36 cellular contexts compared by ENCODE assay signal in genomic region chr12:71230542-71230941, GRCh38.
A peak's percentile ranks its signal among the peaks of the same experiment; 100 is the strongest.
DNase-seq lines count a peak whose midpoint lies in the region; FAIRE-seq and TF ChIP-seq lines count a peak whose summit lies in the region.
"Had no signal": no experiment of that assay in that cellular context is flagged by ENCODE, and none has a peak within 500 bp of the region (broad histone marks: within the 10 kb centered on the region; RNA-seq: fewer than 3 reads in every experiment).

No MANE protein-coding gene starts in this region.

- H3K36me3 ChIP-seq in HEK293 (ENCODE audit: control insufficient read depth in 2 of 2, insufficient read depth in 1 of 2, low read length in 2 of 2) = no peaks in the 10 kb centered on the region
- H3K36me3 ChIP-seq in kidney (ENCODE audit: control insufficient read depth in 1 of 2, insufficient read depth in 2 of 2, low read length in 2 of 2) = no peaks in the 10 kb centered on the region
- H3K36me3 ChIP-seq in esophagus squamous epithelium = no peaks in the 10 kb centered on the region
- H3K36me3 ChIP-seq: BE2C; BLaER1; BLaER1 treated with 17β-estradiol and CSF1 and Interleukin-3, amounts not matched to agents 10 nM and 100 nM had no signal

- H3K4me3 Mint-ChIP-seq in activated T-cell treated with anti-CD3 and anti-CD28 coated beads, Interleukin-2, amount 50 U/mL, for 24 hours = no peak overlapping the region
- H3K4me3 Mint-ChIP-seq: B cell; CD14-positive monocyte; CD4-positive, alpha-beta memory T cell; CD4-positive, alpha-beta T cell; CD4-positive, CD25-positive, alpha-beta regulatory T cell; CD8-positive, alpha-beta memory T cell; CD8-positive, alpha-beta T cell had no signal

- H3K27ac Mint-ChIP-seq in activated T-cell treated with anti-CD3 and anti-CD28 coated beads, Interleukin-2, amount 50 U/mL, for 24 hours = no peak overlapping the region
- H3K27ac Mint-ChIP-seq: B cell; CD14-positive monocyte; CD4-positive, alpha-beta memory T cell; CD4-positive, alpha-beta T cell; CD4-positive, CD25-positive, alpha-beta regulatory T cell; CD8-positive, alpha-beta memory T cell; CD8-positive, alpha-beta T cell had no signal

- DNase-seq in frontal cortex (ENCODE audit: low spot score in 2 of 2) (no peak), kidney (no peak), esophagus squamous epithelium (lab: John Stamatoyannopoulos, UW) (no peak), GOT3 (lab: John Stamatoyannopoulos, UW) (no peak), HUDEP-2 (lab: John Stamatoyannopoulos, UW; ENCODE audit: unreplicated experiment in 76 of 76) (no peak)
- no peak for DNase-seq in activated T-cell treated with anti-CD3 and anti-CD28 coated beads, Interleukin-2, amount 50 U/mL, for 24 hours
- DNase-seq: 8988T; ACHN; AML-193; BE2C; C1 segment of cervical spinal cord; Caco-2; Calu3; CD4-positive, alpha-beta memory T cell; CD4-positive, alpha-beta T cell; CD4-positive, CD25-positive, alpha-beta regulatory T cell; CD8-positive, alpha-beta memory T cell; CD8-positive, alpha-beta T cell; COR-L47; DMS 273 treated with DMSO at 0.1 percent for 48 hours; DMS153; DMS53; DMS79; DMS79 treated with DMSO at 0.1 percent for 48 hours; DND-41; EL had no signal

- TF ChIP-seq CTCF in HEK293 (tag by site-specific recombination; IDR thresholded peaks at IDR 0.05) (no peak), kidney (IDR thresholded peaks at IDR 0.05; ENCODE audit: borderline replicate concordance, extremely low read depth, insufficient read depth) (no peak), esophagus squamous epithelium (IDR thresholded peaks at IDR 0.05) (no peak)

- no peaks in the 10 kb centered on the region for H3K4me1 Mint-ChIP-seq in activated T-cell treated with anti-CD3 and anti-CD28 coated beads, Interleukin-2, amount 50 U/mL, for 24 hours (ENCODE audit: low read depth)
- H3K4me1 Mint-ChIP-seq: B cell; CD14-positive monocyte; CD4-positive, alpha-beta memory T cell; CD4-positive, CD25-positive, alpha-beta regulatory T cell; CD8-positive, alpha-beta memory T cell had no signal

- H3K4me1 ChIP-seq in HEK293 (ENCODE audit: control insufficient read depth, insufficient read depth, low read length) (no peaks in the 10 kb centered on the region), kidney (ENCODE audit: control insufficient read depth in 1 of 2, insufficient read depth in 1 of 2, low read depth in 1 of 2, low read length in 2 of 2) (no peaks in the 10 kb centered on the region), esophagus squamous epithelium (no peaks in the 10 kb centered on the region)
- H3K4me1 ChIP-seq: A549; BE2C; BLaER1; BLaER1 treated with 17β-estradiol and CSF1 and Interleukin-3, amounts not matched to agents 10 nM and 100 nM; Caco-2 had no signal

- no peaks in the 10 kb centered on the region for H3K9me3 Mint-ChIP-seq in activated T-cell treated with anti-CD3 and anti-CD28 coated beads, Interleukin-2, amount 50 U/mL, for 24 hours
- H3K9me3 Mint-ChIP-seq: CD4-positive, alpha-beta T cell; CD8-positive, alpha-beta T cell had no signal

- H3K9me3 ChIP-seq in HEK293 (ENCODE audit: control insufficient read depth, insufficient read depth, low read depth, low read length) (no peaks in the 10 kb centered on the region), kidney (ENCODE audit: control insufficient read depth in 1 of 2, low read length in 2 of 2) (no peaks in the 10 kb centered on the region), esophagus squamous epithelium (no peaks in the 10 kb centered on the region)
- H3K9me3 ChIP-seq: A549; BE2C; BLaER1; BLaER1 treated with 17β-estradiol and CSF1 and Interleukin-3, amounts not matched to agents 10 nM and 100 nM; Caco-2 had no signal

- H3K4me3 ChIP-seq in HEK293 (ENCODE audit: low read depth, low read length) (no peak overlapping the region), kidney (ENCODE audit: low read length in 2 of 2) (no peak overlapping the region), esophagus squamous epithelium (no peak overlapping the region)
- H3K4me3 ChIP-seq: A549; BLaER1; BLaER1 treated with 17β-estradiol and CSF1 and Interleukin-3, amounts not matched to agents 10 nM and 100 nM had no signal

- CTCF ChIA-PET in HEK293 (lab: Yijun Ruan, JAX) = interaction anchor here (0.7 kb wide), 1 partner anchor 16 kb away, joined by 3 read pairs; no protein-coding TSS in a partner anchor

- no peak for TF ChIP-seq POLR2A in esophagus squamous epithelium (IDR thresholded peaks at IDR 0.05)

- H3K27me3 ChIP-seq in esophagus squamous epithelium = no peaks in the 10 kb centered on the region
- H3K27me3 ChIP-seq: BE2C; BLaER1; BLaER1 treated with 17β-estradiol and CSF1 and Interleukin-3, amounts not matched to agents 10 nM and 100 nM had no signal

- H3K27ac ChIP-seq in HEK293 (ENCODE audit: extremely low read depth, low read depth, low read length) (no peak overlapping the region), kidney (ENCODE audit: low read depth in 2 of 2, low read length in 2 of 2) (no peak overlapping the region), esophagus squamous epithelium (no peak overlapping the region)
- H3K27ac ChIP-seq: 22Rv1; A549; BLaER1; BLaER1 treated with 17β-estradiol and CSF1 and Interleukin-3, amounts not matched to agents 10 nM and 100 nM; C4-2B had no signal

- no peaks in the 10 kb centered on the region for H3K27me3 Mint-ChIP-seq in activated T-cell treated with anti-CD3 and anti-CD28 coated beads, Interleukin-2, amount 50 U/mL, for 24 hours
- H3K27me3 Mint-ChIP-seq: B cell; CD4-positive, alpha-beta memory T cell; CD4-positive, alpha-beta T cell had no signal

- intact Hi-C loops in kidney (cut with DNase I) (no loop called here), esophagus squamous epithelium (cut with DNase I) (no loop called here)

- H3K36me3 Mint-ChIP-seq in activated T-cell treated with anti-CD3 and anti-CD28 coated beads, Interleukin-2, amount 50 U/mL, for 24 hours (ENCODE audit: low read depth) = no peaks in the 10 kb centered on the region
- H3K36me3 Mint-ChIP-seq: CD14-positive monocyte; CD4-positive, alpha-beta memory T cell; CD4-positive, CD25-positive, alpha-beta regulatory T cell; CD8-positive, alpha-beta memory T cell; CD8-positive, alpha-beta T cell had no signal

- no peak overlapping the region for H3K9ac ChIP-seq in kidney (ENCODE audit: low read length in 2 of 2)
- H3K9ac ChIP-seq: BLaER1; BLaER1 treated with 17β-estradiol and CSF1 and Interleukin-3, amounts not matched to agents 10 nM and 100 nM had no signal

- FAIRE-seq in A204.1 (lab: Jason Lieb, UNC) (peak; percentile 60), frontal cortex (lab: Jason Lieb, UNC) (peak; percentile 90), kidney (lab: Jason Lieb, UNC) (peak; percentile 87)
- FAIRE-seq: A549, D721Med had no signal

- POLR2A ChIA-PET in HEK293 (lab: Yijun Ruan, JAX) = no interaction called here

TF ChIP-seq in HEK293, 187 proteins besides CTCF, POLR2A, EP300 and RAD21 (continues in another document):
- TF ChIP-seq ZBTB8A (tag by site-specific recombination; IDR thresholded peaks at IDR 0.05) (peak; percentile 81), ZNF394 (tag by site-specific recombination; IDR thresholded peaks at IDR 0.05; ENCODE audit: borderline replicate concordance) (peak; percentile 91), HOXD13 (CRISPR knock-in tag; IDR thresholded peaks at IDR 0.05; ENCODE audit: borderline replicate concordance) (no peak), ZNF654 (tag by site-specific recombination; IDR thresholded peaks at IDR 0.05; ENCODE audit: low read depth) (peak; percentile 23; the same call in 1 of the 2 replicates), ZFP37 (tag by site-specific recombination; IDR thresholded peaks at IDR 0.05) (peak; percentile 80), ZBTB49 (tag by site-specific recombination; IDR thresholded peaks at IDR 0.05; ENCODE audit: low read depth) (no peak), BCL6B (tag by site-specific recombination; IDR thresholded peaks at IDR 0.05) (no peak), ZBTB6 (tag by site-specific recombination; IDR thresholded peaks at IDR 0.05) (no peak), ZNF426 (tag by site-specific recombination; IDR thresholded peaks at IDR 0.05) (peak; percentile 95), ZNF140 (tag by site-specific recombination; IDR thresholded peaks at IDR 0.05) (peak; percentile 92), ZNF558 (tag by site-specific recombination; IDR thresholded peaks at IDR 0.05) (peak; percentile 42; the same call in 1 of the 2 replicates)
